In the genomic region with DNA sequence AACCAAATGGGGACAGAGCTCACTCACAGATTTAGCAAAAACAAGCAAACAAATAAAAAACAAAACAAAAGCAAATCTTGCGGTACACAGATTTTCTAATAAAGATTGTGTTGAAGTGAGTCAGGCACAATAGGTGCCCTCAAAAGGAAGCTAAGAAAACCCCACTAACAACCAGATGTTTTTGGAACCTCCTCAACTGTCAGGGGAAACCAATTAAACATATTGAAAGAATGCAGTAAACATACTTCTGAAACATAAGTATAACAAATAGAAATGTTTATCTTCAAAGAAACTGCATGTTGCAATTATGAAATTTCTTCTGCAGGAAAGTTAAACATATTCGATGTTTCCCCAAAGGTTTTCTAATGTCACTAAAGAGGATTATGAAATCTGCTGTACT, we compare ENCODE assay signal across 15 cellular contexts.
DNase-seq lines count a peak whose midpoint lies in the region; ATAC-seq, FAIRE-seq and TF ChIP-seq lines count a peak whose summit lies in the region.
"Had no signal": no experiment of that assay in that cellular context is flagged by ENCODE, and none has a peak within 500 bp of the region (broad histone marks: within the 10 kb centered on the region; RNA-seq: fewer than 3 reads in every experiment).

No MANE protein-coding gene starts in this region.

- no peak overlapping the region for H3K18ac ChIP-seq in mesenchymal stem cell (ENCODE audit: low read depth in 1 of 2, low read length in 2 of 2)

- no peak for TF ChIP-seq CTCF in AG04450 (IDR thresholded peaks at IDR 0.05; ENCODE audit: low read depth, low read length)
- no peak for TF ChIP-seq CTCF in mammary epithelial cell (conservative IDR thresholded peaks at IDR 0.05 in 1 of 2, IDR thresholded peaks at IDR 0.05 in 1 of 2; ENCODE audit: extremely low read depth in 1 of 2, insufficient read depth in 1 of 2, low read depth in 1 of 2, low read length in 2 of 2)
- no peak for TF ChIP-seq CTCF in coronary artery (IDR thresholded peaks at IDR 0.05)

- H3K9me3 ChIP-seq in AG04450 (ENCODE audit: control insufficient read depth, insufficient read depth, low read length) (no peaks in the 10 kb centered on the region), mammary epithelial cell (replicated peaks; ENCODE audit: insufficient read depth, low read length) (no peaks in the 10 kb centered on the region), mesenchymal stem cell (ENCODE audit: control insufficient read depth, low read length) (peaks cover 9% of the 10 kb centered on the region)
- H3K9me3 ChIP-seq: uterus had no signal

- no peak overlapping the region for H4K8ac ChIP-seq in mesenchymal stem cell (ENCODE audit: low read length)

- peak overlapping the region; percentile 68 for H3K27ac ChIP-seq in AG04450 (ENCODE audit: low read depth, low read length)
- peak overlapping the region; percentile 94 for H3K27ac ChIP-seq in mammary epithelial cell (ENCODE audit: insufficient read depth, low read depth, low read length)
- H3K27ac ChIP-seq in mesenchymal stem cell (ENCODE audit: low read length, poor library complexity, severe bottlenecking) = peak overlapping the region; percentile 63
- no peak overlapping the region for H3K27ac ChIP-seq in coronary artery
- H3K27ac ChIP-seq: uterus had no signal

- H3K4ac ChIP-seq in mesenchymal stem cell (ENCODE audit: low read depth in 1 of 2, low read length in 2 of 2) = no peak overlapping the region

- peaks cover 2% of the 10 kb centered on the region for H3K79me1 ChIP-seq in mesenchymal stem cell (replicated peaks; ENCODE audit: low read length, poor library complexity, severe bottlenecking)

- H2AFZ ChIP-seq in mammary epithelial cell (ENCODE audit: low read depth, low read length) (peak overlapping the region; percentile 41), mesenchymal stem cell (ENCODE audit: low read depth, low read length) (no peak overlapping the region)

- peaks cover 12% of the 10 kb centered on the region for H3K4me1 ChIP-seq in mammary epithelial cell (ENCODE audit: insufficient read depth, low read length)
- no peaks in the 10 kb centered on the region for H3K4me1 ChIP-seq in mesenchymal stem cell (ENCODE audit: control insufficient read depth, insufficient read depth, low read depth, low read length)
- H3K4me1 ChIP-seq: uterus had no signal

- H3K4me2 ChIP-seq in mammary epithelial cell (ENCODE audit: insufficient read depth, low read depth, low read length) = peak overlapping the region; percentile 59
- no peak overlapping the region for H3K4me2 ChIP-seq in mesenchymal stem cell (ENCODE audit: low read length, poor library complexity, severe bottlenecking)

- intact Hi-C loops in mammary epithelial cell (cut with micrococcal nuclease) = no loop called here

- H3K9ac ChIP-seq in mammary epithelial cell (ENCODE audit: insufficient read depth, low read length) (peak overlapping the region; percentile 82), mesenchymal stem cell (ENCODE audit: low read length) (no peak overlapping the region)

- BruUV-seq in mammary epithelial cell (replicated peaks; lab: Mats Ljungman, UMichigan) = TSS peak; percentile 93

- no peak overlapping the region for H3K14ac ChIP-seq in mesenchymal stem cell (ENCODE audit: low read length in 2 of 2)

- no peak overlapping the region for H2AK5ac ChIP-seq in mesenchymal stem cell (ENCODE audit: low read length, severe bottlenecking)

- no peak for TF ChIP-seq POLR2A in H54 (IDR thresholded peaks at IDR 0.05; ENCODE audit: low read depth, low read length)

- no peak overlapping the region for H4K91ac ChIP-seq in mesenchymal stem cell (ENCODE audit: low read length)

- dilution Hi-C loops in mammary epithelial cell (cut with HindIII; ENCODE audit: low sequenced_read_pairs) = no loop called here

- no peak overlapping the region for H2BK15ac ChIP-seq in mesenchymal stem cell (ENCODE audit: low read depth, poor library complexity, severe bottlenecking)

- in situ Hi-C loops in mammary epithelial cell (cut with MboI; ENCODE audit: low sequenced_read_pairs in 2 of 2) = no loop called here

- peak overlapping the region; percentile 48 for H2BK5ac ChIP-seq in mesenchymal stem cell (ENCODE audit: low read depth, low read length, poor library complexity, severe bottlenecking)

- H3K27me3 ChIP-seq in AG04450 (ENCODE audit: control insufficient read depth, insufficient read depth, low read length) (no peaks in the 10 kb centered on the region), mammary epithelial cell (ENCODE audit: insufficient read depth, low read length) (no peaks in the 10 kb centered on the region), mesenchymal stem cell (ENCODE audit: control insufficient read depth in 1 of 2, insufficient read depth in 1 of 2, low read length in 2 of 2) (no peaks in the 10 kb centered on the region)
- H3K27me3 ChIP-seq: uterus had no signal

- ATAC-seq in GM18907 (IDR thresholded peaks at IDR 0.05; ENCODE audit: unreplicated experiment) = no peak
- ATAC-seq: activated naive CD4-positive, alpha-beta T cell treated with anti-CD3 and anti-CD28 coated beads, Interleukin-2, amount 50 U/mL, for 72 hours had no signal

- H3K23ac ChIP-seq in mesenchymal stem cell (ENCODE audit: low read length in 2 of 2) = no peak overlapping the region

- no peak overlapping the region for H3K4me3 ChIP-seq in AG04450 (ENCODE audit: low read depth, low read length)
- no peak overlapping the region for H3K4me3 ChIP-seq in mammary epithelial cell (replicated peaks in 1 of 3; ENCODE audit: insufficient read depth in 1 of 3, low read depth in 2 of 3, low read length in 3 of 3)
- H3K4me3 ChIP-seq in mesenchymal stem cell (ENCODE audit: insufficient read depth in 1 of 2, low read depth in 1 of 2, low read length in 2 of 2) = no peak overlapping the region
- no peak overlapping the region for H3K4me3 ChIP-seq in coronary artery
- H3K4me3 ChIP-seq: uterus had no signal

- H3K79me2 ChIP-seq in mammary epithelial cell (ENCODE audit: insufficient read depth, low read length) = no peaks in the 10 kb centered on the region

- DNase-seq in AG04450 (ENCODE audit: low read depth, low spot score) (no peak), ELR (ENCODE audit: low read depth) (peak; percentile 58), mammary epithelial cell (peak; percentile 63), mesenchymal stem cell (peak; percentile 46), amygdala (lab: John Stamatoyannopoulos, UW) (no peak), coronary artery (ENCODE audit: low spot score) (no peak), H54 (ENCODE audit: insufficient read length, low spot score) (no peak)
- DNase-seq: activated CD4-positive, alpha-beta memory T cell treated with anti-CD3 and anti-CD28 coated beads, Interleukin-2, amount 10 ng/mL, durations not matched to agents 7 days and 5 days; KG1; NCI-H2029 treated with DMSO at 0.1 percent for 48 hours; nephron progenitor cell; uterus had no signal

- H2BK12ac ChIP-seq in mesenchymal stem cell (ENCODE audit: low read length in 2 of 2) = no peak overlapping the region

- 80% methylated on average over 2 of the region's 2 CpGs for WGBS in mammary epithelial cell (ENCODE audit: low coverage, missing lambda C conversion rate)
- no CpG with 5 or more reads among the region's 2 CpGs for WGBS in mesenchymal stem cell

- CTCF ChIA-PET in AG04450 (lab: Charles Lee) = interaction anchor here (0.7 to 0.9 kb wide), 3 partner anchors 152 to 402 kb away, joined by 3 to 4 read pairs (median 3); no protein-coding TSS in a partner anchor
- CTCF ChIA-PET in mammary epithelial cell (lab: Charles Lee; ENCODE audit: low non-redundant PET) = no interaction called here

- no peaks in the 10 kb centered on the region for H4K20me1 ChIP-seq in mammary epithelial cell (ENCODE audit: insufficient read depth, low read length)

- H3K36me3 ChIP-seq in mammary epithelial cell (ENCODE audit: insufficient read depth, low read length) (no peaks in the 10 kb centered on the region), mesenchymal stem cell (ENCODE audit: control insufficient read depth in 1 of 2, insufficient read depth in 2 of 2, low read depth in 1 of 2, low read length in 2 of 2) (no peaks in the 10 kb centered on the region)
- H3K36me3 ChIP-seq: uterus had no signal

- no peak overlapping the region for H2BK120ac ChIP-seq in mesenchymal stem cell (ENCODE audit: low read depth, low read length)

- POLR2A ChIA-PET in AG04450 (lab: Yijun Ruan, JAX) = interaction anchor here (0.6 to 1.6 kb wide), 6 partner anchors 11 to 94 kb away, joined by 3 to 11 read pairs (median 4); no protein-coding TSS in a partner anchor

- no peak for FAIRE-seq in H54 (lab: Jason Lieb, UNC)
- FAIRE-seq: D721Med had no signal

Comparison
In these comparisons a context has a peak if more than half of its experiments do, and no peak if none do; other contexts are left out.
1. DNase-seq: peak in ELR (single experiment), mammary epithelial cell (single experiment) and mesenchymal stem cell (single experiment); none in AG04450 (single experiment), amygdala (0 of 56), coronary artery (single experiment) and H54 (single experiment).
2. H3K27ac ChIP-seq: peak in AG04450 (single experiment), mammary epithelial cell (single experiment) and mesenchymal stem cell (single experiment); none in coronary artery (0 of 2).